In genomic region chr10:132964231-132964630, GRCh38 we compare ENCODE assay signal across 22 cellular contexts. TPM values are rescaled to one million over a fixed set of nuclear protein-coding genes. Genes with fewer than 3 reads are reported as not detected.
DNase-seq lines count a peak whose midpoint lies in the region; ATAC-seq and TF ChIP-seq lines count a peak whose summit lies in the region.
"Had no signal": no experiment of that assay in that cellular context is flagged by ENCODE, and none has a peak within 500 bp of the region (broad histone marks: within the 10 kb centered on the region; RNA-seq: fewer than 3 reads in every experiment).

No MANE protein-coding gene starts in this region.

- no peaks in the 10 kb centered on the region for H3K36me3 Mint-ChIP-seq in activated T-helper 17 cell treated with anti-CD3 and anti-CD28 coated beads, Interleukin-2, amount 50 U/mL, for 72 hours (ENCODE audit: low read depth)
- H3K36me3 Mint-ChIP-seq: T-cell had no signal

- H3K4me3 Mint-ChIP-seq in activated T-helper 17 cell treated with anti-CD3 and anti-CD28 coated beads, Interleukin-2, amount 50 U/mL, for 72 hours: peak overlapping the region; percentile 88
- H3K4me3 Mint-ChIP-seq: activated CD4-positive, alpha-beta memory T cell treated with anti-CD3 and anti-CD28 coated beads, Interleukin-2, amount 10 ng/mL, durations not matched to agents 7 days and 5 days had no signal

- H3K36me3 ChIP-seq in heart right ventricle (no peaks in the 10 kb centered on the region), heart left ventricle (no peaks in the 10 kb centered on the region), suprapubic skin (no peaks in the 10 kb centered on the region), testis (ENCODE audit: low read depth, missing control alignments) (no peaks in the 10 kb centered on the region)
- H3K36me3 ChIP-seq: SJCRH30, transverse colon had no signal

- intact Hi-C loops in heart right ventricle (cut with DNase I) (no loop called here), heart left ventricle (cut with DNase I) (no loop called here), testis (cut with DNase I; ENCODE audit: low total_unique reads) (no loop called here)

- 85 to 95% methylated on average over 15 of the region's 15 CpGs for WGBS in heart right ventricle, 2 donors
- 85 to 96% (median 90%) methylated on average over 12 to 15 of the region's 15 CpGs for WGBS in heart left ventricle, 4 donors
- WGBS in suprapubic skin: 84% methylated on average over 11 of the region's 15 CpGs
- WGBS in testis, 2 donors: 85% methylated on average over 10 to 15 of the region's 15 CpGs

- H3K9me3 ChIP-seq in heart right ventricle (peaks cover 0 to 2% (median 0%) of the 10 kb centered on the region in 11 donors), heart left ventricle (peaks cover 0 to 5% (median 0%) of the 10 kb centered on the region in 12 donors), suprapubic skin (no peaks in the 10 kb centered on the region), testis (no peaks in the 10 kb centered on the region)
- H3K9me3 ChIP-seq: SJCRH30, transverse colon had no signal

- TF ChIP-seq CTCF in heart right ventricle (IDR thresholded peaks at IDR 0.05) (no peak), heart left ventricle (IDR thresholded peaks at IDR 0.05) (no peak), suprapubic skin (IDR thresholded peaks at IDR 0.05) (no peak), testis (IDR thresholded peaks at IDR 0.05) (no peak)

- ATAC-seq in heart right ventricle (no peak), heart left ventricle (no peak), GM21423 (IDR thresholded peaks at IDR 0.05; ENCODE audit: unreplicated experiment) (no peak), HG03469 (IDR thresholded peaks at IDR 0.05; ENCODE audit: unreplicated experiment) (no peak)
- no peak for ATAC-seq in activated T-helper 17 cell treated with anti-CD3 and anti-CD28 coated beads, Interleukin-2, amount 50 U/mL, for 72 hours (replicated peaks)

- H3K4me1 Mint-ChIP-seq in activated T-helper 17 cell treated with anti-CD3 and anti-CD28 coated beads, Interleukin-2, amount 50 U/mL, for 72 hours: peaks cover 19% of the 10 kb centered on the region

- H3K4me3 ChIP-seq in heart right ventricle: peak overlapping the region in 7 of 10 donors; percentile 18 to 56 (median 32)
- peak overlapping the region in 4 of 12 donors; percentile 23 to 50 (median 42) for H3K4me3 ChIP-seq in heart left ventricle
- peak overlapping the region; percentile 33 for H3K4me3 ChIP-seq in suprapubic skin
- peak overlapping the region in 1 of 2 donors; percentile 36 for H3K4me3 ChIP-seq in testis
- H3K4me3 ChIP-seq: SJCRH30, transverse colon had no signal

- no peaks in the 10 kb centered on the region for H3K9me3 Mint-ChIP-seq in activated T-helper 17 cell treated with anti-CD3 and anti-CD28 coated beads, Interleukin-2, amount 50 U/mL, for 72 hours
- H3K9me3 Mint-ChIP-seq: activated CD4-positive, alpha-beta memory T cell treated with anti-CD3 and anti-CD28 coated beads, Interleukin-2, amount 10 ng/mL, durations not matched to agents 7 days and 5 days; T-cell had no signal

- H3K27ac ChIP-seq in heart right ventricle (peak overlapping the region in 1 of 10 donors; percentile 27), heart left ventricle (peak overlapping the region in 2 of 12 donors; percentile 38 to 49), suprapubic skin (no peak overlapping the region), testis (peak overlapping the region in 1 of 2 donors; percentile 41)
- H3K27ac ChIP-seq: SJCRH30, transverse colon had no signal

- H3K4me1 ChIP-seq in heart right ventricle (peaks cover 3 to 32% (median 8%) of the 10 kb centered on the region in 9 donors), heart left ventricle (peaks cover 0 to 38% (median 6%) of the 10 kb centered on the region in 12 donors), suprapubic skin (peaks cover 15% of the 10 kb centered on the region), testis (no peaks in the 10 kb centered on the region)
- H3K4me1 ChIP-seq: SJCRH30 had no signal

- no peak for DNase-seq in heart right ventricle
- DNase-seq in heart left ventricle: no peak
- DNase-seq in mesenteric fat pad (ENCODE audit: low spot score): peak; percentile 81
- DNase-seq in suprapubic skin (ENCODE audit: low spot score in 2 of 2): peak in 1 of 2 donors; percentile 52
- no peak for DNase-seq in testis
- DNase-seq: activated CD4-positive, alpha-beta memory T cell treated with anti-CD3 and anti-CD28 coated beads, Interleukin-2, amount 10 ng/mL, durations not matched to agents 7 days and 5 days; activated CD8-positive, alpha-beta memory T cell treated with anti-CD3 and anti-CD28 coated beads, Interleukin-2, amount 50 U/mL, for 48 hours; COR-L47; DMS53; KBM-7; mesendoderm; MM.1S; NCI-H2029 treated with DMSO at 0.1 percent for 48 hours; NCI-H226; SJCRH30; stimulated activated CD8-positive, alpha-beta memory T cell treated with anti-CD3 and anti-CD28 coated beads, Interleukin-4, amount 100 ng/mL, for 48 hours; T-cell; transverse colon had no signal

- no peak overlapping the region for H3K27ac Mint-ChIP-seq in activated T-helper 17 cell treated with anti-CD3 and anti-CD28 coated beads, Interleukin-2, amount 50 U/mL, for 72 hours
- H3K27ac Mint-ChIP-seq: activated CD4-positive, alpha-beta memory T cell treated with anti-CD3 and anti-CD28 coated beads, Interleukin-2, amount 10 ng/mL, durations not matched to agents 7 days and 5 days; T-cell had no signal

- H3K27me3 ChIP-seq in heart right ventricle (peaks cover 0 to 36% (median 27%) of the 10 kb centered on the region in 7 donors), heart left ventricle (peaks cover 0 to 25% (median 0%) of the 10 kb centered on the region in 9 donors), suprapubic skin (peaks cover 22% of the 10 kb centered on the region), testis (no peaks in the 10 kb centered on the region)
- H3K27me3 ChIP-seq: SJCRH30 had no signal

- no peak for TF ChIP-seq POLR2A in heart left ventricle (IDR thresholded peaks at IDR 0.05)
- TF ChIP-seq POLR2A in suprapubic skin (IDR thresholded peaks at IDR 0.05): no peak
- no peak for TF ChIP-seq POLR2A in testis (IDR thresholded peaks at IDR 0.05)

- peaks cover 13% of the 10 kb centered on the region for H3K27me3 Mint-ChIP-seq in activated T-helper 17 cell treated with anti-CD3 and anti-CD28 coated beads, Interleukin-2, amount 50 U/mL, for 72 hours

- TF ChIP-seq EP300 in suprapubic skin (IDR thresholded peaks at IDR 0.05): no peak

RNA-seq across cellular contexts. Expression of gene CFAP46, which starts 21.9 kb away (rescaled TPM):
- 1 to 10 TPM in 7 of 10 donors, under 1 TPM in 3; 0.61 to 1.9 (median 1.2) TPM for total RNA-seq in heart right ventricle
- polyA plus RNA-seq in heart right ventricle: under 1 TPM; 0.36 to 0.88 TPM
- 1 to 10 TPM in 5 of 9 donors, under 1 TPM in 4; 0.61 to 1.8 (median 1.1) TPM for total RNA-seq in heart left ventricle
- under 1 TPM; 0.62 to 0.65 TPM for polyA plus RNA-seq in heart left ventricle
- not detected for total RNA-seq in activated T-helper 17 cell treated with anti-CD3 and anti-CD28 coated beads, Interleukin-2, amount 50 U/mL, for 72 hours
- total RNA-seq in mesenteric fat pad: not detected
- total RNA-seq in suprapubic skin: under 1 TPM in 2 of 4 donors, not detected in 2; 0.11 to 0.21 TPM
- total RNA-seq in testis: 10 to 100 TPM; 36.0 to 67.6 TPM
- polyA plus RNA-seq in testis (ENCODE audit: insufficient read depth, low read depth, low replicate concordance): 59.0 TPM
- total RNA-seq: activated CD4-positive, alpha-beta memory T cell treated with anti-CD3 and anti-CD28 coated beads, Interleukin-2, amount 10 ng/mL, durations not matched to agents 7 days and 5 days; myocyte; T-cell; transverse colon had no signal

Comparison
In these comparisons a context has a peak if more than half of its experiments do, and no peak if none do; other contexts are left out.
1. RNA of gene CFAP46, which starts 21.9 kb away (total RNA-seq): 36.0 to 67.6 TPM in testis; 0.61 to 1.9 TPM in heart right ventricle, 0.61 to 1.8 TPM in heart left ventricle, not detected in mesenteric fat pad (single experiment), 0.11 to 0.21 TPM in suprapubic skin and not detected in activated T-helper 17 cell treated with anti-CD3 and anti-CD28 coated beads, Interleukin-2, amount 50 U/mL, for 72 hours; every median in the first group is over 10 times any median in the second.